ENCODE assay signal across 29 cellular contexts in the genomic region with DNA sequence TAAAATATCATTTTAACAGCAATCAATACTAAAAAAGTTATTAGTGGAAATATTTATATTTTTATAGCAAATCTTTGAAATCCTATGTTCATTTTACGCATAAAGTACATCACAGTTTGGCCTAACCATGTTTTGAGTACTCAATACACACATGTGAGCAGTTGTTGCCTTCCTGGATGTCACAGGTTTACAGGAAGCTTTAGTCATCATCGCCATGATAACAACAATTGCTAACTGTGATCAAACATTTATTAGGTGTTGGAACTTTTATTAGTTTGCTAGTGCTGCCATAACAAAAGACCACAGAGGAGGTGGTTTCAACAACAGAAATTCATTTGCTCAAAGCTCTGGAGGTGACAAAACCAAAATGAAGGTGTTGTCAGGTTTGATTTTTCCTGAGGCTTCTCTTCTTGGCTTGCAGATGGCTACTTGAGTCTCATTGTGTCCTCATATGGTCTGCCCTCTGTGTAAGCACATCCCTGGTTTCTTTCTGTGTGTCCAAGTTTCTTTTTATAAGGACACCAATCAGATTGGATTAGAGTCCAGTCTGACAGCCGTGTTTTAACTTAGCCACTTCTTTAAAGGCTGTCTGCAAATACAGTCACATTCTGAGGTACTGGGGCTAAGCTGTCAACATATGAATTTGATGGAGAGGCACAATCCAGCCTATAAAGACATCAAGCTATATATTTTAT.
"Had no signal": no experiment of that assay in that cellular context is flagged by ENCODE, and none has a peak within 500 bp of the region (broad histone marks: within the 10 kb centered on the region; RNA-seq: fewer than 3 reads in every experiment).

No MANE protein-coding gene starts in this region.

- H3K4me1 ChIP-seq: esophagus squamous epithelium, gastroesophageal sphincter, left lung, suprapubic skin, tibial nerve had no signal

- DNase-seq: activated CD4-positive, alpha-beta memory T cell treated with anti-CD3 and anti-CD28 coated beads, Interleukin-2, amount 10 ng/mL, durations not matched to agents 7 days and 5 days; activated CD4-positive, alpha-beta T cell treated with anti-CD3 and anti-CD28 coated beads for 48 hours; activated CD8-positive, alpha-beta memory T cell treated with anti-CD3 and anti-CD28 coated beads, Interleukin-2, amount 50 U/mL, for 48 hours; activated gamma-delta T cell; activated naive CD4-positive, alpha-beta T cell treated with anti-CD3 and anti-CD28 coated beads, Interleukin-2, amount 50 U/mL, for 16 hours; activated T-cell treated with anti-CD3 and anti-CD28 coated beads, Interleukin-2, amount 50 U/mL, for 24 hours; amniotic stem cell; brain microvascular endothelial cell; central memory CD4-positive, alpha-beta T cell; effector CD4-positive, alpha-beta T cell; esophagus squamous epithelium; head of caudate nucleus; left lung; mammary epithelial cell; naive B cell; nephron progenitor cell; stimulated activated CD4-positive, alpha-beta T cell treated with anti-CD3 and anti-CD28 coated beads, Interleukin-15, amount 100 ng/mL, for 24 hours; stimulated activated CD4-positive, alpha-beta T cell treated with anti-CD3 and anti-CD28 coated beads, Interleukin-2, amount 100 ng/mL, for 24 hours; stimulated activated naive CD4-positive, alpha-beta T cell; SW 1271; T-helper 9 cell; WERI-Rb-1 had no signal

- H3K4me3 ChIP-seq: esophagus squamous epithelium, gastroesophageal sphincter, left lung, SK-N-MC, suprapubic skin, tibial nerve had no signal

- H3K27ac ChIP-seq: brain microvascular endothelial cell, epithelial cell of prostate, esophagus squamous epithelium, gastroesophageal sphincter, left lung, neutrophil, SK-N-MC, suprapubic skin, tibial nerve, WERI-Rb-1 had no signal

- H3K9me3 ChIP-seq: neutrophil, suprapubic skin had no signal

- ATAC-seq: activated CD4-positive, CD25-positive, alpha-beta regulatory T cell treated with anti-CD3 and anti-CD28 coated beads, Interleukin-2, amount 50 U/mL, for 24 hours; gastroesophageal sphincter; left lung had no signal

- H3K27me3 ChIP-seq: brain microvascular endothelial cell, esophagus squamous epithelium, gastroesophageal sphincter, left lung, neutrophil, suprapubic skin, tibial nerve had no signal

- H3K36me3 ChIP-seq: brain microvascular endothelial cell, esophagus squamous epithelium, gastroesophageal sphincter, left lung, neutrophil, suprapubic skin, tibial nerve, WERI-Rb-1 had no signal
